In genomic region chr1:46656643-46657042, GRCh38 we compare ENCODE assay signal across 21 cellular contexts. TPM values are rescaled to one million over a fixed set of nuclear protein-coding genes. Genes with fewer than 3 reads are reported as not detected.
DNase-seq lines count a peak whose midpoint lies in the region; ATAC-seq, FAIRE-seq and TF ChIP-seq lines count a peak whose summit lies in the region.
"Had no signal": no experiment of that assay in that cellular context is flagged by ENCODE, and none has a peak within 500 bp of the region (broad histone marks: within the 10 kb centered on the region; RNA-seq: fewer than 3 reads in every experiment).

No MANE protein-coding gene starts in this region.

- no peak overlapping the region for H3K4me3 Mint-ChIP-seq in HFFc6
- H3K4me3 Mint-ChIP-seq: CD4-positive, CD25-positive, alpha-beta regulatory T cell; CD8-positive, alpha-beta memory T cell had no signal

- no peaks in the 10 kb centered on the region for H3K27me3 Mint-ChIP-seq in HFFc6 (ENCODE audit: insufficient read depth)
- H3K27me3 Mint-ChIP-seq: CD4-positive, CD25-positive, alpha-beta regulatory T cell; CD8-positive, alpha-beta memory T cell had no signal

- FAIRE-seq in GM12891 (lab: Jason Lieb, UNC), result peak; percentile 9
- FAIRE-seq: A204.1, G401.6, GM12892 had no signal

- ATAC-seq in gastroesophageal sphincter (no peak), HG02981 (IDR thresholded peaks at IDR 0.05; ENCODE audit: unreplicated experiment) (no peak)
- ATAC-seq: HCT116 had no signal

- H3K36me3 ChIP-seq in gastroesophageal sphincter, result peaks cover 0 to 79% of the 10 kb centered on the region in 2 donors
- peaks cover 36% of the 10 kb centered on the region for H3K36me3 ChIP-seq in muscle layer of colon (ENCODE audit: insufficient read depth, low read length)
- H3K36me3 ChIP-seq: BE2C had no signal

- no peaks in the 10 kb centered on the region for H3K9me3 Mint-ChIP-seq in HFFc6

- H3K4me1 ChIP-seq in gastroesophageal sphincter (peaks cover 4 to 29% (median 9%) of the 10 kb centered on the region in 3 donors), muscle layer of colon (ENCODE audit: insufficient read depth, low read length) (peaks cover 29% of the 10 kb centered on the region)
- H3K4me1 ChIP-seq: BE2C had no signal

- H3K4me3 ChIP-seq in gastroesophageal sphincter, result no peak overlapping the region
- no peak overlapping the region for H3K4me3 ChIP-seq in muscle layer of colon (ENCODE audit: low read depth in 1 of 2, low read length in 2 of 2)

- TF ChIP-seq POLR2A in GM12891 (IDR thresholded peaks at IDR 0.05; ENCODE audit: low read depth, low read length) (no peak), gastroesophageal sphincter (IDR thresholded peaks at IDR 0.05) (no peak)

- no peak overlapping the region for H3K27ac Mint-ChIP-seq in HFFc6

- H3K9ac ChIP-seq in muscle layer of colon (ENCODE audit: low read length), result no peak overlapping the region

- TF ChIP-seq CTCF in gastroesophageal sphincter (IDR thresholded peaks at IDR 0.05) (no peak), HFFc6 (IDR thresholded peaks at IDR 0.05) (no peak)

- peaks cover 20% of the 10 kb centered on the region for H3K36me3 Mint-ChIP-seq in HFFc6 (ENCODE audit: low read depth)

- H3K27ac ChIP-seq in gastroesophageal sphincter (peak overlapping the region in 3 of 4 donors; percentile 1 to 47 (median 33)), muscle layer of colon (ENCODE audit: low read depth, low read length) (peak overlapping the region; percentile 24)

- TF ChIP-seq EP300 in gastroesophageal sphincter (IDR thresholded peaks at IDR 0.05), result no peak

- 14 to 58% methylated on average over 2 of the region's 2 CpGs for WGBS in gastroesophageal sphincter (ENCODE audit: low coverage in 1 of 2), 2 donors

- H3K27me3 ChIP-seq in gastroesophageal sphincter (no peaks in the 10 kb centered on the region), muscle layer of colon (ENCODE audit: control insufficient read depth in 1 of 2, insufficient read depth in 2 of 2, low read length in 2 of 2) (no peaks in the 10 kb centered on the region)
- H3K27me3 ChIP-seq: BE2C had no signal

- H3K4me1 Mint-ChIP-seq in HFFc6 (ENCODE audit: low read depth), result peaks cover 17% of the 10 kb centered on the region

- DNase-seq in GM12891 (ENCODE audit: insufficient read length, low spot score) (no peak), NCI-H446 (lab: John Stamatoyannopoulos, UW) (peak; percentile 63 to 69), HFFc6 (no peak), NCI-H2107 (lab: John Stamatoyannopoulos, UW) (no peak)
- DNase-seq: ACHN; BE2C; C1 segment of cervical spinal cord; CD4-positive, CD25-positive, alpha-beta regulatory T cell; CD8-positive, alpha-beta memory T cell; COR-L47; DMS 273 treated with DMSO at 0.1 percent for 48 hours; DMS53; GOT3; H7 had no signal

- no peaks in the 10 kb centered on the region for H3K9me3 ChIP-seq in gastroesophageal sphincter
- no peaks in the 10 kb centered on the region for H3K9me3 ChIP-seq in muscle layer of colon (ENCODE audit: low read length)
- H3K9me3 ChIP-seq: BE2C had no signal

TF ChIP-seq in GM12891, 5 proteins besides CTCF, POLR2A, EP300 and RAD21:
- TF ChIP-seq TAF1 (IDR thresholded peaks at IDR 0.05; ENCODE audit: low read depth, low read length) (no peak), PAX5 (IDR thresholded peaks at IDR 0.05; ENCODE audit: insufficient read depth, low read length, severe bottlenecking) (no peak), SPI1 (IDR thresholded peaks at IDR 0.05; ENCODE audit: low read depth, low read length) (no peak), POU2F2 (IDR thresholded peaks at IDR 0.05; ENCODE audit: low read depth, low read length) (no peak), POLR2AphosphoS5 (IDR thresholded peaks at IDR 0.05; ENCODE audit: low read depth, low read length) (no peak)

RNA-seq across cellular contexts. Expression of gene ATPAF1, which starts 11.5 kb away (rescaled TPM):
- 44.1 TPM for polyA plus RNA-seq in GM12891 (2012; ENCODE audit: low read depth, missing spikeins)
- 100 to 1,000 TPM in 1 of 4 donors, 10 to 100 TPM in 3; 61.7 to 101 (median 81.8) TPM for total RNA-seq in gastroesophageal sphincter
- total RNA-seq in HFFc6 (2021; fragmentation: NEBNext Ultra II Directional; extraction: Animal tissue kit (Norgen Biotek cat#: 25700)), result 10 to 100 TPM; 32.7 to 42.9 (median 41.5) TPM

RNA-seq across cellular contexts. Expression of gene TEX38, which starts 15.0 kb away (rescaled TPM):
- polyA plus RNA-seq in GM12891 (2012; ENCODE audit: low read depth, missing spikeins), result 0.13 TPM
- 1 to 10 TPM in 1 of 4 donors, not detected in 3; 1.7 TPM for total RNA-seq in gastroesophageal sphincter
- under 1 TPM in 1 of 6 experiments, not detected in 5; 0.24 TPM for total RNA-seq in HFFc6 (2021; fragmentation: NEBNext Ultra II Directional; extraction: Animal tissue kit (Norgen Biotek cat#: 25700))
- total RNA-seq: CD4-positive, CD25-positive, alpha-beta regulatory T cell; CD8-positive, alpha-beta memory T cell; H7 had no signal
- polyA plus RNA-seq: CD4-positive, CD25-positive, alpha-beta regulatory T cell had no signal

RNA-seq across cellular contexts. Expression of gene MOB3C, which starts 40.0 kb away (rescaled TPM):
- 7.2 TPM for polyA plus RNA-seq in GM12891 (2012; ENCODE audit: low read depth, missing spikeins)
- total RNA-seq in gastroesophageal sphincter, result 10 to 100 TPM; 20.7 to 28.3 (median 23.2) TPM
- 1 to 10 TPM; 6.3 to 8.5 (median 7.2) TPM for total RNA-seq in HFFc6 (2021; fragmentation: NEBNext Ultra II Directional; extraction: Animal tissue kit (Norgen Biotek cat#: 25700))

RNA-seq across cellular contexts. Expression of gene MKNK1, which starts 52.6 kb away (rescaled TPM):
- 19.7 TPM for polyA plus RNA-seq in GM12891 (2012; ENCODE audit: low read depth, missing spikeins)
- 10 to 100 TPM; 23.0 to 42.1 (median 34.5) TPM for total RNA-seq in gastroesophageal sphincter
- total RNA-seq in HFFc6 (2021; fragmentation: NEBNext Ultra II Directional; extraction: Animal tissue kit (Norgen Biotek cat#: 25700)), result 10 to 100 TPM; 18.0 to 24.3 (median 22.3) TPM

Comparison
In these comparisons a context has a peak if more than half of its experiments do, and no peak if none do; other contexts are left out.
1. DNase-seq: peak in NCI-H446 (2 of 2); none in GM12891 (single experiment), HFFc6 (single experiment) and NCI-H2107 (single experiment).